ENCODE assay signal across 24 cellular contexts in the genomic region with DNA sequence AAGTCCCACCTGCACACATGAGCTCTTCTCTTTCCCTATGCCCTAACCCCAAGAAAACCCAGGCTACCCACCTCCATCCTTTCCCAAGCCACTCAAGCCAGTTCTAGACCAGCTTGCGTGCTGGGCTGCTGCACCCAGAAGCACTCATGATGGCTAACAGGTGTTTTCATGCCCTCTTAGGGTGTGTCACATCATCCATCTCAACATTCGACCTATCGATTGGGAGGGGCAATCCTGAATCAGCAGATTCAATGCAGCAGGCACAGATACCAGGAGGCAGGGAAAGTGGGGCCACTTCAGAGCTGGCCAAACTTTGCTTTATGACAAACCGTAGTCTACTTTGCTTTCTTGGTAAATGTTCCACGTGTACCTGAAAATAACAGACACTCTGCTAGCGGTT. TPM values are rescaled to one million over a fixed set of nuclear protein-coding genes. Genes with fewer than 3 reads are reported as not detected.
"Had no signal": no experiment of that assay in that cellular context is flagged by ENCODE, and none has a peak within 500 bp of the region (broad histone marks: within the 10 kb centered on the region; RNA-seq: fewer than 3 reads in every experiment).

No MANE protein-coding gene starts in this region.

- H3K27ac Mint-ChIP-seq: activated CD8-positive, alpha-beta T cell treated with anti-CD3 and anti-CD28 coated beads for 36 hours; activated T-helper 2 cell treated with anti-CD3 and anti-CD28 coated beads, Interferon-gamma antibody, Interleukin-2, Interleukin-4, amounts not matched to agents 10 μg/mL and 5 μg/mL and 100 μg/mL, durations not matched to agents 14 hours and 24 hours and 36 hours had no signal

- H3K4me3 Mint-ChIP-seq: activated CD8-positive, alpha-beta T cell treated with anti-CD3 and anti-CD28 coated beads for 36 hours; activated T-cell treated with anti-CD3 and anti-CD28 coated beads, Interleukin-2, amount 50 U/mL, for 72 hours had no signal

- H3K27ac ChIP-seq: brain microvascular endothelial cell, cardiac muscle cell, SK-N-MC, VCaP had no signal

- H3K4me3 ChIP-seq: cardiac muscle cell, SK-N-MC had no signal

- H3K36me3 ChIP-seq: brain microvascular endothelial cell, cardiac muscle cell had no signal

- DNase-seq: activated CD4-positive, CD25-positive, alpha-beta regulatory T cell; activated CD8-positive, alpha-beta memory T cell treated with anti-CD3 and anti-CD28 coated beads, Interleukin-2, amount 50 U/mL, for 4 hours; activated CD8-positive, alpha-beta T cell treated with anti-CD3 and anti-CD28 coated beads for 36 hours; activated gamma-delta T cell treated with Interleukin-2 at 50 U/mL for 16 hours; activated naive CD4-positive, alpha-beta T cell treated with anti-CD3 and anti-CD28 coated beads, Interleukin-2, amount 50 U/mL, for 16 hours; activated T-cell treated with anti-CD3 and anti-CD28 coated beads, Interleukin-2, amount 50 U/mL, for 72 hours; amygdala; brain microvascular endothelial cell; NCI-H1092; NCI-H2029 treated with DMSO at 0.1 percent for 48 hours; NCI-H446; NCI-H526; NK-92 treated with Interleukin-12 subunit alpha and Interleukin-12 subunit beta, amount 100 ng/mL, for 24 hours; OCI-M1; RPMI8226; T-helper 1 cell had no signal

- ATAC-seq: activated CD8-positive, alpha-beta T cell treated with anti-CD3 and anti-CD28 coated beads for 36 hours; activated T-cell treated with anti-CD3 and anti-CD28 coated beads, Interleukin-2, amount 50 U/mL, for 72 hours; Panc1; Right ventricle myocardium inferior had no signal

- H3K27me3 Mint-ChIP-seq: activated CD8-positive, alpha-beta T cell treated with anti-CD3 and anti-CD28 coated beads for 36 hours had no signal

- H3K27me3 ChIP-seq: brain microvascular endothelial cell, cardiac muscle cell had no signal

RNA-seq across cellular contexts. Expression of a gene that starts 24.0 kb away (rescaled TPM):
- total RNA-seq: activated T-helper 2 cell treated with anti-CD3 and anti-CD28 coated beads, Interferon-gamma antibody, Interleukin-2, Interleukin-4, amounts not matched to agents 10 μg/mL and 5 μg/mL and 100 μg/mL, durations not matched to agents 14 hours and 24 hours and 36 hours; MCF 10A; T-helper 2 cell treated with Interferon-gamma antibody and Interleukin-4, amounts not matched to agents 100 ng/mL and 5 ng/mL, for 36 hours had no signal
